ENCODE assay signal across 8 cellular contexts in genomic region chr2:210445116-210445707, GRCh38. TPM values are rescaled to one million over a fixed set of nuclear protein-coding genes. Genes with fewer than 3 reads are reported as not detected.
A peak's percentile ranks its signal among the peaks of the same experiment; 100 is the strongest.
DNase-seq lines count a peak whose midpoint lies in the region; ATAC-seq and TF ChIP-seq lines count a peak whose summit lies in the region.

No MANE protein-coding gene starts in this region.

- TF ChIP-seq CTCF in foreskin fibroblast (IDR thresholded peaks at IDR 0.05; ENCODE audit: low read depth, low read length), result peak; percentile 56

- DNase-seq in NCI-H82 (lab: John Stamatoyannopoulos, UW), result peak; percentile 35
- no peak for DNase-seq in NCI-H82 treated with DMSO at 0.1 percent for 48 hours (lab: John Stamatoyannopoulos, UW; ENCODE audit: unreplicated experiment)
- DNase-seq in RPMI7951 (ENCODE audit: low read depth), result peak; percentile 35
- DNase-seq in foreskin fibroblast, result peak in 1 of 2 donors; percentile 32
- DNase-seq in superior temporal gyrus (ENCODE audit: extremely low spot score), result peak; percentile 84
- DNase-seq in nucleus accumbens (lab: John Stamatoyannopoulos, UW), result no peak

- ATAC-seq in HG03378 (IDR thresholded peaks at IDR 0.05; ENCODE audit: unreplicated experiment) (peak; percentile 76), HG02852 (IDR thresholded peaks at IDR 0.05; ENCODE audit: unreplicated experiment) (no peak)

- no peak overlapping the region for H3K4me3 ChIP-seq in foreskin fibroblast (ENCODE audit: low read depth in 1 of 2, low read length in 2 of 2)

RNA-seq across cellular contexts. Expression of gene LANCL1, which starts 31.3 kb away (rescaled TPM):
- 68.5 and 89.9 TPM in 2 replicates for total RNA-seq in RPMI7951 (2014; rRNA removed; shearing (Covaris generic))

Comparison
In these comparisons a context has a peak if more than half of its experiments do, and no peak if none do; other contexts are left out.
1. DNase-seq: peak in NCI-H82 (single experiment), RPMI7951 (single experiment) and superior temporal gyrus (single experiment); none in NCI-H82 treated with DMSO at 0.1 percent for 48 hours (single experiment) and nucleus accumbens (0 of 56).